ENCODE assay signal across 8 cellular contexts in genomic region chr7:113087278-113087998, GRCh38. TPM values are rescaled to one million over a fixed set of nuclear protein-coding genes. Genes with fewer than 3 reads are reported as not detected.
DNase-seq lines count a peak whose midpoint lies in the region; ATAC-seq and TF ChIP-seq lines count a peak whose summit lies in the region.

No MANE protein-coding gene starts in this region.

- H3K36me3 ChIP-seq in WERI-Rb-1, result no peaks in the 10 kb centered on the region

- DNase-seq in AG04449 (ENCODE audit: low read depth, low spot score) (peak; percentile 71), fibroblast of the aortic adventitia (ENCODE audit: low read depth) (peak; percentile 95), putamen (ENCODE audit: low spot score) (peak; percentile 65), WERI-Rb-1 (no peak)

- no peak overlapping the region for H3K27ac ChIP-seq in WERI-Rb-1

- TF ChIP-seq CTCF in AG04449 (IDR thresholded peaks at IDR 0.05; ENCODE audit: insufficient read depth, low read length, missing control alignments) (no peak), fibroblast of the aortic adventitia (IDR thresholded peaks at IDR 0.05; ENCODE audit: insufficient read depth, low read length) (no peak), WERI-Rb-1 (IDR thresholded peaks at IDR 0.05; ENCODE audit: low read depth, low read length) (no peak)

- H3K4me3 ChIP-seq in AG04449 (ENCODE audit: low read depth, low read length) (peak overlapping the region; percentile 64), fibroblast of the aortic adventitia (ENCODE audit: low read depth, low read length) (peak overlapping the region; percentile 79), WERI-Rb-1 (ENCODE audit: low read depth, low read length) (no peak overlapping the region)

- POLR2A ChIA-PET in AG04449 (lab: Yijun Ruan, JAX), result interaction anchor here (0.6 to 0.7 kb wide), 2 partner anchors 8 to 9 kb away, joined by 3 to 4 read pairs; no protein-coding TSS in a partner anchor

- CTCF ChIA-PET in AG04449 (lab: Yijun Ruan, JAX), result no interaction called here

- no peaks in the 10 kb centered on the region for H3K9me3 ChIP-seq in WERI-Rb-1 (ENCODE audit: severe bottlenecking)

- H3K27me3 ChIP-seq in WERI-Rb-1 (ENCODE audit: insufficient read depth, low read depth, severe bottlenecking), result no peaks in the 10 kb centered on the region

- ATAC-seq in HG03354 (IDR thresholded peaks at IDR 0.05; ENCODE audit: poor library complexity, severe bottlenecking, unreplicated experiment) (peak; percentile 50), SK-N-SH treated with all-trans-retinoic acid at 6 μM for 48 hours (peak; percentile 91), HG02852 (IDR thresholded peaks at IDR 0.05; ENCODE audit: unreplicated experiment) (no peak), HG02840 (IDR thresholded peaks at IDR 0.05; ENCODE audit: low FRiP score, unreplicated experiment) (no peak)

TF ChIP-seq in SK-N-SH treated with all-trans-retinoic acid at 6 μM for 48 hours, 23 proteins besides CTCF, POLR2A, EP300 and RAD21:
- TF ChIP-seq ISL1 (CRISPR knock-in tag; IDR thresholded peaks at IDR 0.05), result no peak
- no peak for TF ChIP-seq ZNF565 (CRISPR knock-in tag; conservative IDR thresholded peaks at IDR 0.05; ENCODE audit: low read depth)
- TF ChIP-seq, protein P1, sequence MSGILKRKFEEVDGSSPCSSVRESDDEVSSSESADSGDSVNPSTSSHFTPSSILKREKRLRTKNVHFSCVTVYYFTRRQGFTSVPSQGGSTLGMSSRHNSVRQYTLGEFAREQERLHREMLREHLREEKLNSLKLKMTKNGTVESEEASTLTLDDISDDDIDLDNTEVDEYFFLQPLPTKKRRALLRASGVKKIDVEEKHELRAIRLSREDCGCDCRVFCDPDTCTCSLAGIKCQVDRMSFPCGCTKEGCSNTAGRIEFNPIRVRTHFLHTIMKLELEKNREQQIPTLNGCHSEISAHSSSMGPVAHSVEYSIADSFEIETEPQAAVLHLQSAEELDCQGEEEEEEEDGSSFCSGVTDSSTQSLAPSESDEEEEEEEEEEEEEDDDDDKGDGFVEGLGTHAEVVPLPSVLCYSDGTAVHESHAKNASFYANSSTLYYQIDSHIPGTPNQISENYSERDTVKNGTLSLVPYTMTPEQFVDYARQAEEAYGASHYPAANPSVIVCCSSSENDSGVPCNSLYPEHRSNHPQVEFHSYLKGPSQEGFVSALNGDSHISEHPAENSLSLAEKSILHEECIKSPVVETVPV (CRISPR knock-in tag; IDR thresholded peaks at IDR 0.05), result no peak
- no peak for TF ChIP-seq ZFP30 (CRISPR knock-in tag; IDR thresholded peaks at IDR 0.05)
- no peak for TF ChIP-seq OSR1 (CRISPR knock-in tag; IDR thresholded peaks at IDR 0.05)
- TF ChIP-seq SNAI2 (CRISPR knock-in tag; IDR thresholded peaks at IDR 0.05), result no peak
- TF ChIP-seq CSDC2 (CRISPR knock-in tag; IDR thresholded peaks at IDR 0.05), result no peak
- no peak for TF ChIP-seq ZNF70 (CRISPR knock-in tag; IDR thresholded peaks at IDR 0.05)
- TF ChIP-seq ESRRG (CRISPR knock-in tag; IDR thresholded peaks at IDR 0.05), result no peak
- TF ChIP-seq RARB (CRISPR knock-in tag; IDR thresholded peaks at IDR 0.05), result no peak
- TF ChIP-seq, protein P2, sequence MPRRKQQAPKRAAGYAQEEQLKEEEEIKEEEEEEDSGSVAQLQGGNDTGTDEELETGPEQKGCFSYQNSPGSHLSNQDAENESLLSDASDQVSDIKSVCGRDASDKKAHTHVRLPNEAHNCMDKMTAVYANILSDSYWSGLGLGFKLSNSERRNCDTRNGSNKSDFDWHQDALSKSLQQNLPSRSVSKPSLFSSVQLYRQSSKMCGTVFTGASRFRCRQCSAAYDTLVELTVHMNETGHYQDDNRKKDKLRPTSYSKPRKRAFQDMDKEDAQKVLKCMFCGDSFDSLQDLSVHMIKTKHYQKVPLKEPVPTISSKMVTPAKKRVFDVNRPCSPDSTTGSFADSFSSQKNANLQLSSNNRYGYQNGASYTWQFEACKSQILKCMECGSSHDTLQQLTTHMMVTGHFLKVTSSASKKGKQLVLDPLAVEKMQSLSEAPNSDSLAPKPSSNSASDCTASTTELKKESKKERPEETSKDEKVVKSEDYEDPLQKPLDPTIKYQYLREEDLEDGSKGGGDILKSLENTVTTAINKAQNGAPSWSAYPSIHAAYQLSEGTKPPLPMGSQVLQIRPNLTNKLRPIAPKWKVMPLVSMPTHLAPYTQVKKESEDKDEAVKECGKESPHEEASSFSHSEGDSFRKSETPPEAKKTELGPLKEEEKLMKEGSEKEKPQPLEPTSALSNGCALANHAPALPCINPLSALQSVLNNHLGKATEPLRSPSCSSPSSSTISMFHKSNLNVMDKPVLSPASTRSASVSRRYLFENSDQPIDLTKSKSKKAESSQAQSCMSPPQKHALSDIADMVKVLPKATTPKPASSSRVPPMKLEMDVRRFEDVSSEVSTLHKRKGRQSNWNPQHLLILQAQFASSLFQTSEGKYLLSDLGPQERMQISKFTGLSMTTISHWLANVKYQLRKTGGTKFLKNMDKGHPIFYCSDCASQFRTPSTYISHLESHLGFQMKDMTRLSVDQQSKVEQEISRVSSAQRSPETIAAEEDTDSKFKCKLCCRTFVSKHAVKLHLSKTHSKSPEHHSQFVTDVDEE (CRISPR knock-in tag; IDR thresholded peaks at IDR 0.05), result no peak
- TF ChIP-seq CREB5 (CRISPR knock-in tag; IDR thresholded peaks at IDR 0.05; ENCODE audit: low read depth), result no peak
- TF ChIP-seq TCF4 (CRISPR knock-in tag; IDR thresholded peaks at IDR 0.05; ENCODE audit: borderline replicate concordance), result no peak

RNA-seq across cellular contexts. Expression of gene GPR85, which starts 0.8 kb away (rescaled TPM):
- 2.4 and 5.0 TPM in 2 replicates for total RNA-seq in fibroblast of the aortic adventitia (ENCODE audit: low replicate concordance)

RNA-seq across cellular contexts. Expression of gene SMIM30, which starts 30.9 kb away (rescaled TPM):
- total RNA-seq in fibroblast of the aortic adventitia (ENCODE audit: low replicate concordance), result 25.3 and 124 TPM in 2 replicates

Comparison
In these comparisons a context has a peak if more than half of its experiments do, and no peak if none do; other contexts are left out.
1. ATAC-seq: peak in HG03354 (single experiment) and SK-N-SH treated with all-trans-retinoic acid at 6 μM for 48 hours (single experiment); none in HG02852 (single experiment) and HG02840 (single experiment).